Comparison of ENCODE assay signal across 8 cellular contexts in the genomic region with DNA sequence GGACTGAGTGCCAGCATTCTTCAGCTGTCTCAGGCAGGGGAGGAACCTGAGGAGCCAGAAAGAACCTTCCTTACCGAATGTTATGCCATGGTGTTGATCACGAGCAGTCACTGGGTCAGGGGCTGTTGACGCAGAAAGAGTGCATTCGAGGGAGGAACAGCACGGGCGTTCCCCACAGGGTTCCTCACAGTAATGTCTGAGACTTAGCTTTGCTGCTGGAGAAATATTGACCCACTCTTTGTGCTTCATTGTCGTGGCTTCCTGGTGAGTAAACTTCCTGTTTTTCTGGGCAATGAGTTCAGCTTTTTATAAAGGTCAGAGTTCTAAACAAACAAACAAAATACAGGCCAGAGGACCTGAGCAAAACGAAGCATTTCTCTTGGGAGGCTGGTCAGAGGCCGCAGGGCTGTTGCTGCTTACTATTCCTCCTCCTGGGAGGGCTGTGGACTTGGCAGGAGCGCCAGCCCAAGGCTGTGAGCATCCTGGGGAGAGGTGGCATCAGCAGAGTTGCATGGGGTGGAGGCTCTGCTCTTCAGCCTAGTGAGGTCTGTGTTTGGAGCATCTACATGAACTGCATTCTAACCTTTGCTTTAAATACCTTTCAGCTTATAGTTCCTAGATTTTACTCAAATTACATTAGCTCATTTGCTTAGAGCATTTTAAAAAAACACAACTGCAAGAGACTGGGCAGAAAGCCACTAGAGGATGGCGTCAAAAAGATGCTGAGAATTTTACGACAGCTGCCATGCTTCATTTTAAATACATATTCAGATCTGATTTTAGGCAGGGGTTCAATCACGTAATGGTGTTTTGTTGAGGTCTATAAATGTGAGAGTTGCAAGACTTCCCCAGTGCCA.
DNase-seq lines count a peak whose midpoint lies in the region; ATAC-seq and TF ChIP-seq lines count a peak whose summit lies in the region.

No MANE protein-coding gene starts in this region.

- H3K4me1 ChIP-seq in sigmoid colon (peaks cover 0 to 8% (median 3%) of the 10 kb centered on the region in 4 donors), foreskin keratinocyte (no peaks in the 10 kb centered on the region)

- in situ Hi-C loops in astrocyte of the cerebellum (cut with HindIII; ENCODE audit: low sequenced_read_pairs): no loop called here

- TF ChIP-seq CTCF in astrocyte of the cerebellum (IDR thresholded peaks at IDR 0.05; ENCODE audit: low read depth, low read length, missing control alignments): no peak
- TF ChIP-seq CTCF in sigmoid colon (IDR thresholded peaks at IDR 0.05): no peak
- TF ChIP-seq CTCF in foreskin keratinocyte (conservative IDR thresholded peaks at IDR 0.05): no peak

- intact Hi-C loops in sigmoid colon (cut with DNase I): no loop called here

- H3K9me3 ChIP-seq in sigmoid colon: no peaks in the 10 kb centered on the region

- no peak for ATAC-seq in foreskin keratinocyte

- DNase-seq in CD1c-positive myeloid dendritic cell (ENCODE audit: extremely low spot score) (peak; percentile 64), LHCN-M2 (ENCODE audit: low read depth) (peak; percentile 82), astrocyte of the cerebellum (ENCODE audit: low read depth) (peak; percentile 39), mesenteric fat pad (ENCODE audit: low spot score) (peak; percentile 59), sigmoid colon (no peak), foreskin keratinocyte (no peak), middle frontal gyrus (ENCODE audit: extremely low spot score, low spot score) (no peak), DMS114 treated with DMSO at 0.1 percent for 48 hours (lab: John Stamatoyannopoulos, UW; ENCODE audit: unreplicated experiment) (no peak)

- no peaks in the 10 kb centered on the region for H3K27me3 ChIP-seq in sigmoid colon
- H3K27me3 ChIP-seq in foreskin keratinocyte: no peaks in the 10 kb centered on the region

- H3K4me3 ChIP-seq in astrocyte of the cerebellum (ENCODE audit: low read depth, low read length) (no peak overlapping the region), sigmoid colon (no peak overlapping the region)

- TF ChIP-seq EP300 in sigmoid colon (IDR thresholded peaks at IDR 0.05): no peak

- WGBS in sigmoid colon, 2 donors: 39 to 64% methylated on average over 13 of the region's 13 CpGs

- TF ChIP-seq POLR2A in sigmoid colon (IDR thresholded peaks at IDR 0.05): no peak

- no peak overlapping the region for H3K27ac ChIP-seq in sigmoid colon
- H3K27ac ChIP-seq in foreskin keratinocyte: no peak overlapping the region

- H3K36me3 ChIP-seq in sigmoid colon: peaks cover 14 to 75% (median 19%) of the 10 kb centered on the region in 4 donors

Comparison
In these comparisons a context has a peak if more than half of its experiments do, and no peak if none do; other contexts are left out.
1. DNase-seq: peak in CD1c-positive myeloid dendritic cell (single experiment), LHCN-M2 (single experiment), astrocyte of the cerebellum (single experiment) and mesenteric fat pad (single experiment); none in sigmoid colon (single experiment), foreskin keratinocyte (0 of 2), middle frontal gyrus (single experiment) and DMS114 treated with DMSO at 0.1 percent for 48 hours (single experiment).